28 cellular contexts compared by ENCODE assay signal in genomic region chr10:90293629-90294028, GRCh38.
"Had no signal": no experiment of that assay in that cellular context is flagged by ENCODE, and none has a peak within 500 bp of the region (broad histone marks: within the 10 kb centered on the region; RNA-seq: fewer than 3 reads in every experiment).

No MANE protein-coding gene starts in this region.

- H3K4me3 ChIP-seq: coronary artery, dorsolateral prefrontal cortex, esophagus muscularis mucosa, gastrocnemius medialis, heart left ventricle had no signal

- H3K36me3 ChIP-seq: brain microvascular endothelial cell, esophagus muscularis mucosa, gastrocnemius medialis, heart left ventricle had no signal

- H3K9me3 ChIP-seq: esophagus muscularis mucosa, gastrocnemius medialis, heart left ventricle had no signal

- DNase-seq: activated CD4-positive, alpha-beta T cell treated with anti-CD3 and anti-CD28 coated beads for 48 hours; activated CD4-positive, alpha-beta T cell treated with anti-CD3 and anti-CD28 coated beads, Interleukin-2, amount 50 U/mL, for 1 hour; activated CD4-positive, alpha-beta T cell treated with anti-CD3 and anti-CD28 coated beads, Interleukin-2, amount 50 U/mL, for 48 hours; activated CD8-positive, alpha-beta memory T cell treated with anti-CD3 and anti-CD28 coated beads for 24 hours; activated CD8-positive, alpha-beta T cell treated with anti-CD3 and anti-CD28 coated beads for 36 hours; activated effector memory CD4-positive, alpha-beta T cell treated with Interleukin-2 at 50 U/mL for 16 hours; activated gamma-delta T cell treated with Interleukin-2 at 50 U/mL for 16 hours; activated naive CD4-positive, alpha-beta T cell treated with anti-CD3 and anti-CD28 coated beads, Interleukin-2, amount 50 U/mL, for 16 hours; activated naive CD4-positive, alpha-beta T cell treated with Interleukin-2 at 50 U/mL for 16 hours; activated T-cell treated with anti-CD3 and anti-CD28 coated beads, Interleukin-2, amount 50 U/mL, for 4 hours; amniotic stem cell; anterior cingulate cortex; brain microvascular endothelial cell; dorsolateral prefrontal cortex; effector memory CD4-positive, alpha-beta T cell; endodermal cell; erythroblast; gastrocnemius medialis; glutamatergic neuron; heart left ventricle; T-helper 2 cell had no signal

- H3K27ac ChIP-seq: brain microvascular endothelial cell, coronary artery, dorsolateral prefrontal cortex, esophagus muscularis mucosa, foreskin keratinocyte, gastrocnemius medialis, heart left ventricle had no signal

- ATAC-seq: activated CD8-positive, alpha-beta T cell treated with anti-CD3 and anti-CD28 coated beads for 36 hours; activated T-cell treated with anti-CD3 and anti-CD28 coated beads, Interleukin-2, amount 50 U/mL, for 4 hours; activated T-helper 17 cell treated with anti-CD3 and anti-CD28 coated beads, Interleukin-2, amount 50 U/mL, for 72 hours; foreskin keratinocyte; gastrocnemius medialis; heart left ventricle; WTC11 had no signal

- FAIRE-seq: astrocyte, bronchial epithelial cell had no signal

- H3K4me1 ChIP-seq: esophagus muscularis mucosa, gastrocnemius medialis had no signal
